1 cellular context compared by ENCODE assay signal in genomic region chr6:31834704-31835375, GRCh38.
TF ChIP-seq lines count a peak whose summit lies in the region.

No MANE protein-coding gene starts in this region.

TF ChIP-seq in K562, 482 proteins besides CTCF, POLR2A, EP300 and RAD21 (continued from another document and continues in another):
- no peak for TF ChIP-seq UBTF (IDR thresholded peaks at IDR 0.05; ENCODE audit: borderline replicate concordance in 1 of 2, low read depth in 2 of 2, low read length in 2 of 2)
- peak; percentile 91 for TF ChIP-seq ZBTB1 (CRISPR knock-in tag; IDR thresholded peaks at IDR 0.05; ENCODE audit: borderline replicate concordance, low read depth)
- peak; percentile 65; the same call in 1 of the 2 replicates for TF ChIP-seq E2F5 (CRISPR knock-in tag; IDR thresholded peaks at IDR 0.05)
- peak; percentile 13; the same call in 1 of the 2 replicates for TF ChIP-seq HES1 (IDR thresholded peaks at IDR 0.05; ENCODE audit: low read depth)
- peak; percentile 81 for TF ChIP-seq ETV1 (tag; conservative IDR thresholded peaks at IDR 0.05; ENCODE audit: low read depth)
- no peak; the same call in 1 of the 2 replicates for TF ChIP-seq ZNF707 (CRISPR knock-in tag; conservative IDR thresholded peaks at IDR 0.05)
- 0 out of 2 replicates have a peak, but pooled peaks have one; percentile 6 for TF ChIP-seq ZNF175 (CRISPR knock-in tag; IDR thresholded peaks at IDR 0.05; ENCODE audit: low read depth)
- no peak for TF ChIP-seq TSC22D4 (tag; IDR thresholded peaks at IDR 0.05)
- no peak for TF ChIP-seq ID3 (CRISPR knock-in tag; IDR thresholded peaks at IDR 0.05)
- peak; percentile 59; the same call in 1 of the 2 replicates for TF ChIP-seq ID3 (tag; IDR thresholded peaks at IDR 0.05)
- TF ChIP-seq ZZZ3 (IDR thresholded peaks at IDR 0.05), result no peak
- no peak for TF ChIP-seq KDM1A (IDR thresholded peaks at IDR 0.05)
- 0 out of 2 replicates have a peak, but pooled peaks have one; percentile 88 for TF ChIP-seq IRF1 (CRISPR knock-in tag; IDR thresholded peaks at IDR 0.05; ENCODE audit: borderline replicate concordance)
- TF ChIP-seq MEF2A (IDR thresholded peaks at IDR 0.05; ENCODE audit: control insufficient read depth, low read depth, low read length), result no peak
- peak; percentile 77 for TF ChIP-seq TCF15 (CRISPR knock-in tag; IDR thresholded peaks at IDR 0.05)
- TF ChIP-seq WHSC1 (IDR thresholded peaks at IDR 0.05; ENCODE audit: low read length), result peak; percentile 59
- TF ChIP-seq MBD1 (CRISPR knock-in tag; IDR thresholded peaks at IDR 0.05), result no peak
- no peak for TF ChIP-seq ZNF778 (CRISPR knock-in tag; IDR thresholded peaks at IDR 0.05)
- TF ChIP-seq ZNF79 (CRISPR knock-in tag; IDR thresholded peaks at IDR 0.05; ENCODE audit: low read depth), result no peak
- TF ChIP-seq HDAC3 (IDR thresholded peaks at IDR 0.05; ENCODE audit: borderline replicate concordance, partially characterized antibody), result no peak
- TF ChIP-seq CAMTA2 (CRISPR knock-in tag; conservative IDR thresholded peaks at IDR 0.05), result peak; percentile 11; the same call in 1 of the 2 replicates
- peak; percentile 15 for TF ChIP-seq ZFP36 (IDR thresholded peaks at IDR 0.05; ENCODE audit: low read depth, low read length, partially characterized antibody)
- TF ChIP-seq KAT2B (IDR thresholded peaks at IDR 0.05; ENCODE audit: low read depth, low read length), result no peak
- peak; percentile 89 for TF ChIP-seq HDGF (IDR thresholded peaks at IDR 0.05)
- TF ChIP-seq ZNF75A (CRISPR knock-in tag; IDR thresholded peaks at IDR 0.05), result no peak
- peak; percentile 65 for TF ChIP-seq SNRNP70 (optimal IDR thresholded peaks at IDR 0.05; ENCODE audit: low read depth, low read length)
- TF ChIP-seq SMARCC2 (IDR thresholded peaks at IDR 0.05; ENCODE audit: low read depth), result peak; percentile 64
- no peak for TF ChIP-seq MCM3 (IDR thresholded peaks at IDR 0.05)
- TF ChIP-seq YBX1 (IDR thresholded peaks at IDR 0.05), result no peak
- TF ChIP-seq ZFX (CRISPR knock-in tag; IDR thresholded peaks at IDR 0.05), result peak; percentile 75
- TF ChIP-seq SLC30A9 (CRISPR knock-in tag; IDR thresholded peaks at IDR 0.05), result 0 out of 2 replicates have a peak, but pooled peaks have one; percentile 4
- TF ChIP-seq PRPF4 (IDR thresholded peaks at IDR 0.05; ENCODE audit: insufficient read depth, low read depth, low read length, poor library complexity, severe bottlenecking), result peak; percentile 94
- 0 out of 2 replicates have a peak, but pooled peaks have one; percentile 91 for TF ChIP-seq ZNF717 (CRISPR knock-in tag; IDR thresholded peaks at IDR 0.05)
- no peak; the same call in 1 of the 2 replicates for TF ChIP-seq MAFF (IDR thresholded peaks at IDR 0.05; ENCODE audit: low read length)
- peak; percentile 82; the same call in 1 of the 2 replicates for TF ChIP-seq HNRNPL (IDR thresholded peaks at IDR 0.05; ENCODE audit: low read depth, low read length)
- no peak for TF ChIP-seq ZNF197 (CRISPR knock-in tag; IDR thresholded peaks at IDR 0.05; ENCODE audit: low read depth)
- TF ChIP-seq ZNF263 (CRISPR knock-in tag; IDR thresholded peaks at IDR 0.05; ENCODE audit: borderline replicate concordance), result peak; percentile 62; the same call in 1 of the 2 replicates
- TF ChIP-seq NCOA2 (IDR thresholded peaks at IDR 0.05; ENCODE audit: partially characterized antibody in 2 of 2), result no peak
- TF ChIP-seq DPF2 (IDR thresholded peaks at IDR 0.05), result peak; percentile 32; the same call in 1 of the 2 replicates
- peak in 1 of 2 experiments; percentile 71; a peak in 2 of 4 replicates for TF ChIP-seq TEAD1 (CRISPR knock-in tag; IDR thresholded peaks at IDR 0.05)
- TF ChIP-seq ARHGAP35 (IDR thresholded peaks at IDR 0.05; ENCODE audit: partially characterized antibody), result no peak
- peak; percentile 84; the same call in 1 of the 2 replicates for TF ChIP-seq NR4A1 (CRISPR knock-in tag; IDR thresholded peaks at IDR 0.05)
- TF ChIP-seq NR4A1 (tag; IDR thresholded peaks at IDR 0.05), result peak; percentile 17; the same call in 1 of the 2 replicates
- TF ChIP-seq POLR2G (IDR thresholded peaks at IDR 0.05; ENCODE audit: low read depth, low read length), result peak; percentile 100
- 0 out of 2 replicates have a peak, but pooled peaks have one; percentile 2 for TF ChIP-seq ZNF644 (tag; IDR thresholded peaks at IDR 0.05; ENCODE audit: low read depth)
- TF ChIP-seq BRCA1 (IDR thresholded peaks at IDR 0.05), result no peak
- no peak for TF ChIP-seq BRCA1 (CRISPR knock-in tag; IDR thresholded peaks at IDR 0.05)
- TF ChIP-seq GTF2A2 (tag; IDR thresholded peaks at IDR 0.05), result peak; percentile 97
- no peak for TF ChIP-seq ZNF561 (CRISPR knock-in tag; conservative IDR thresholded peaks at IDR 0.05)
- TF ChIP-seq MEF2D (tag; conservative IDR thresholded peaks at IDR 0.05; ENCODE audit: low read depth), result no peak; the same call in 1 of the 2 replicates
- peak; percentile 81 for TF ChIP-seq KAT8 (IDR thresholded peaks at IDR 0.05; ENCODE audit: low read depth)
- TF ChIP-seq TCFL5 (CRISPR knock-in tag; conservative IDR thresholded peaks at IDR 0.05), result no peak
- TF ChIP-seq CHD4 (IDR thresholded peaks at IDR 0.05; ENCODE audit: insufficient read depth, insufficient replicate concordance, low read depth, low read length, poor library complexity, severe bottlenecking), result no peak
- TF ChIP-seq ZEB2 (IDR thresholded peaks at IDR 0.05), result peak; percentile 84
- TF ChIP-seq ZBED1 (IDR thresholded peaks at IDR 0.05), result peak; percentile 90
- peak; percentile 79; the same call in 1 of the 2 replicates for TF ChIP-seq HEY1 (CRISPR knock-in tag; IDR thresholded peaks at IDR 0.05; ENCODE audit: borderline replicate concordance)
- TF ChIP-seq TAF15 (IDR thresholded peaks at IDR 0.05; ENCODE audit: low read depth, low read length), result peak; percentile 94
- peak; percentile 83 for TF ChIP-seq MBD2 (IDR thresholded peaks at IDR 0.05; ENCODE audit: borderline replicate concordance, low read depth)
- no peak for TF ChIP-seq ZSCAN32 (CRISPR knock-in tag; IDR thresholded peaks at IDR 0.05)
- TF ChIP-seq MTF1 (CRISPR knock-in tag; IDR thresholded peaks at IDR 0.05; ENCODE audit: borderline replicate concordance), result no peak
- no peak for TF ChIP-seq VEZF1 (CRISPR knock-in tag; IDR thresholded peaks at IDR 0.05)
- peak; percentile 96 for TF ChIP-seq SMAD1 (IDR thresholded peaks at IDR 0.05; ENCODE audit: low read depth, low read length, partially characterized antibody)
- TF ChIP-seq GTF2F1 (IDR thresholded peaks at IDR 0.05; ENCODE audit: low read depth, low read length), result peak; percentile 99
- TF ChIP-seq NR0B1 (IDR thresholded peaks at IDR 0.05; ENCODE audit: partially characterized antibody), result no peak
- peak; percentile 56 to 70; a peak in 3 of 4 replicates for TF ChIP-seq TBL1XR1 (IDR thresholded peaks at IDR 0.05; ENCODE audit: low read length in 2 of 2)
- no peak for TF ChIP-seq CBX8 (IDR thresholded peaks at IDR 0.05; ENCODE audit: borderline replicate concordance, extremely low read depth, low read depth, low read length, poor library complexity, severe bottlenecking)
- TF ChIP-seq ZNF165 (CRISPR knock-in tag; IDR thresholded peaks at IDR 0.05; ENCODE audit: borderline replicate concordance), result peak; percentile 80; the same call in 1 of the 2 replicates
- TF ChIP-seq GABPB1 (CRISPR knock-in tag; IDR thresholded peaks at IDR 0.05), result peak; percentile 86
- TF ChIP-seq RBM34 (IDR thresholded peaks at IDR 0.05; ENCODE audit: borderline replicate concordance, insufficient read depth, low read length), result no peak
- no peak for TF ChIP-seq TOE1 (IDR thresholded peaks at IDR 0.05; ENCODE audit: borderline replicate concordance)
- TF ChIP-seq TOE1 (CRISPR knock-in tag; IDR thresholded peaks at IDR 0.05; ENCODE audit: borderline replicate concordance, low read depth), result peak; percentile 83; the same call in 1 of the 2 replicates
